In genomic region chr17:2388705-2389099, GRCh38 we compare ENCODE assay signal across 1 cellular context.
TF ChIP-seq lines count a peak whose summit lies in the region.

No MANE protein-coding gene starts in this region.

TF ChIP-seq in GM23338, 12 proteins besides CTCF, POLR2A, EP300 and RAD21 (continued from another document):
- TF ChIP-seq ZNF462 (CRISPR knock-in tag; IDR thresholded peaks at IDR 0.05) (no peak), POLR2AphosphoS5 (IDR thresholded peaks at IDR 0.05; ENCODE audit: low read depth) (no peak), EZH2phosphoT487 (IDR thresholded peaks at IDR 0.05; ENCODE audit: unreplicated experiment) (no peak)
